In the genomic region with DNA sequence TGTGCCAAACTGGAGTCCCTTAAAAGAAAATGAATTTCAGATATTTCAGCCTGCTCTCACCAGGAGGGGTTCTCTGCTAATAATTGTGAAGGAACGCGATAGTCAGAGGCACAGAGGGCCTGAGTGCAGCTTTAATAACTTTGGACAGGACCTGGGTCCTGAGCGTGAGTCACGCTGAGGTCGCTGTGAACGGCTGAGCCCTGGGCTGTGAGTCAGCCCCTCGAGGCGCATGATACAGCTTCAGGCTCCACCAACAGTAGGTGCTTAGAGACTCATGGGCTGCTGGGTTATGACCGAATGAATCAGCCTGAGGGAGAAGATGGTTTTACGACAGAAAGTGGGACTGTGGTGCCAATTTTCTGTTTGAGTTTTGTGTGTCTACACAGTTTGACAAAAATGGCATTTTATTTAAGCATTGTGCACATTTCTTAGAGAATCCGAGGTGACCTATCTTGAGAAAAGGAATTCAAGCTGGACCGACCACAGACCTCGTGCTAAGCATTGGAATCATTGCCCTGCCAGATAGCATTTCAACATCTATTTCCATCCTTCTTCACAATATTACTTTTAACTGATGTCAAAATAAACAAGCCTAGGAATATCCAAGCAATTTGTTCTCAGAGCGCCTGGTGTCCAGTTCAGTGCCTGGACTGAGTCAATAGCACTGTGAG, we compare ENCODE assay signal across 9 cellular contexts.
A peak's percentile ranks its signal among the peaks of the same experiment; 100 is the strongest.
DNase-seq lines count a peak whose midpoint lies in the region; ATAC-seq and TF ChIP-seq lines count a peak whose summit lies in the region.
"Had no signal": no experiment of that assay in that cellular context is flagged by ENCODE, and none has a peak within 500 bp of the region (broad histone marks: within the 10 kb centered on the region; RNA-seq: fewer than 3 reads in every experiment).

No MANE protein-coding gene starts in this region.

- H3K36me3 ChIP-seq in subcutaneous abdominal adipose tissue (ENCODE audit: control insufficient read depth in 5 of 5, insufficient read depth in 5 of 5, low read length in 5 of 5) (no peaks in the 10 kb centered on the region), neuronal stem cell (replicated peaks in 1 of 2; ENCODE audit: control insufficient read depth in 2 of 2, insufficient read depth in 2 of 2, low read length in 2 of 2) (no peaks in the 10 kb centered on the region)

- H3K9ac ChIP-seq in subcutaneous abdominal adipose tissue (ENCODE audit: low read length in 5 of 5) (no peak overlapping the region), neuronal stem cell (ENCODE audit: low read depth, low read length, poor library complexity) (no peak overlapping the region)

- H2AK5ac ChIP-seq in neuronal stem cell (ENCODE audit: low read depth, low read length), result no peak overlapping the region

- H3K9me3 ChIP-seq in subcutaneous abdominal adipose tissue (ENCODE audit: control insufficient read depth in 5 of 5, low read length in 5 of 5), result no peaks in the 10 kb centered on the region
- no peaks in the 10 kb centered on the region for H3K9me3 ChIP-seq in neuronal stem cell (replicated peaks in 1 of 2; ENCODE audit: control insufficient read depth in 2 of 2, insufficient read depth in 1 of 2, low read depth in 1 of 2, low read length in 2 of 2)

- H3K79me1 ChIP-seq in neuronal stem cell (ENCODE audit: low read depth, low read length), result no peaks in the 10 kb centered on the region

- H3K4me1 ChIP-seq in subcutaneous abdominal adipose tissue (ENCODE audit: control insufficient read depth in 5 of 5, insufficient read depth in 5 of 5, low read length in 5 of 5) (peaks cover 0 to 24% (median 16%) of the 10 kb centered on the region in 5 donors), neuronal stem cell (ENCODE audit: control insufficient read depth in 2 of 2, insufficient read depth in 1 of 2, low read depth in 1 of 2, low read length in 2 of 2) (no peaks in the 10 kb centered on the region)

- no peak overlapping the region for H3K18ac ChIP-seq in neuronal stem cell (ENCODE audit: low read length)

- no peak overlapping the region for H2BK15ac ChIP-seq in neuronal stem cell (ENCODE audit: low read length)

- TF ChIP-seq CTCF in HFF-Myc (IDR thresholded peaks at IDR 0.05; ENCODE audit: low read depth, low read length, missing control alignments) (no peak), astrocyte of the cerebellum (IDR thresholded peaks at IDR 0.05; ENCODE audit: low read depth, low read length, missing control alignments) (peak; percentile 11)

- peak overlapping the region; percentile 52 for H3K27ac ChIP-seq in subcutaneous abdominal adipose tissue (ENCODE audit: low read depth, low read length)
- no peak overlapping the region for H3K27ac ChIP-seq in neuronal stem cell (replicated peaks; ENCODE audit: low read length)

- no peak overlapping the region for H2BK120ac ChIP-seq in neuronal stem cell (ENCODE audit: low read depth, low read length)

- H3K27me3 ChIP-seq in subcutaneous abdominal adipose tissue (ENCODE audit: control insufficient read depth in 5 of 5, insufficient read depth in 4 of 5, low read length in 5 of 5) (no peaks in the 10 kb centered on the region), neuronal stem cell (ENCODE audit: control insufficient read depth in 3 of 3, insufficient read depth in 3 of 3, low read depth in 1 of 3, low read length in 3 of 3) (no peaks in the 10 kb centered on the region)

- in situ Hi-C loops in astrocyte of the cerebellum (cut with HindIII; ENCODE audit: low sequenced_read_pairs), result no loop called here

- H3K4me2 ChIP-seq in neuronal stem cell (ENCODE audit: insufficient read depth, low read length, poor library complexity, severe bottlenecking), result no peak overlapping the region

- no peak for ATAC-seq in GM21786 (IDR thresholded peaks at IDR 0.05; ENCODE audit: unreplicated experiment)

- no peak overlapping the region for H2AFZ ChIP-seq in neuronal stem cell (ENCODE audit: low read length)

- H3K23ac ChIP-seq in neuronal stem cell (ENCODE audit: low read depth, low read length, poor library complexity), result no peak overlapping the region

- H3K14ac ChIP-seq in neuronal stem cell (ENCODE audit: low read length), result no peak overlapping the region

- DNase-seq in HFF-Myc (ENCODE audit: extremely low read depth, low read depth) (peak; percentile 95), astrocyte of the cerebellum (ENCODE audit: low read depth) (peak; percentile 97), iris pigment epithelial cell (ENCODE audit: low read depth) (peak; percentile 100), neuronal stem cell (ENCODE audit: low spot score) (no peak), NCI-H2196 treated with DMSO at 0.1 percent for 48 hours (lab: John Stamatoyannopoulos, UW; ENCODE audit: unreplicated experiment) (no peak)
- DNase-seq in stimulated activated CD4-positive, alpha-beta T cell treated with anti-CD3 and anti-CD28 coated beads, Interleukin-2, amount 100 ng/mL, for 24 hours, result no peak
- DNase-seq: activated B cell treated with CpG ODN at 0.5 μM for 24 hours had no signal

- H2BK12ac ChIP-seq in neuronal stem cell (ENCODE audit: low read length), result no peak overlapping the region

- no peak overlapping the region for H4K8ac ChIP-seq in neuronal stem cell (ENCODE audit: low read depth, low read length)

- no peak overlapping the region for H3K4me3 ChIP-seq in HFF-Myc (replicated peaks; ENCODE audit: low read depth, low read length)
- H3K4me3 ChIP-seq in astrocyte of the cerebellum (ENCODE audit: low read depth, low read length), result no peak overlapping the region
- H3K4me3 ChIP-seq in subcutaneous abdominal adipose tissue (ENCODE audit: low read depth in 1 of 5, low read length in 5 of 5), result no peak overlapping the region
- no peak overlapping the region for H3K4me3 ChIP-seq in neuronal stem cell (ENCODE audit: low read length in 2 of 2)

- no CpG with 5 or more reads among the region's 14 CpGs for WGBS in neuronal stem cell (ENCODE audit: extremely low coverage in 2 of 2, insufficient read length in 2 of 2, insufficient replicate concordance in 1 of 2), 2 donors

- no peak overlapping the region for H2BK5ac ChIP-seq in neuronal stem cell (ENCODE audit: low read length)

- no peak overlapping the region for H4K91ac ChIP-seq in neuronal stem cell (ENCODE audit: low read depth, low read length, poor library complexity)

- H3K4ac ChIP-seq in neuronal stem cell (ENCODE audit: low read length), result no peak overlapping the region

Comparison
In these comparisons a context has a peak if more than half of its experiments do, and no peak if none do; other contexts are left out.
1. DNase-seq: peak in HFF-Myc (single experiment), astrocyte of the cerebellum (single experiment) and iris pigment epithelial cell (single experiment); none in stimulated activated CD4-positive, alpha-beta T cell treated with anti-CD3 and anti-CD28 coated beads, Interleukin-2, amount 100 ng/mL, for 24 hours (0 of 2), neuronal stem cell (single experiment) and NCI-H2196 treated with DMSO at 0.1 percent for 48 hours (single experiment).